ENCODE assay signal across 8 cellular contexts in the genomic region with DNA sequence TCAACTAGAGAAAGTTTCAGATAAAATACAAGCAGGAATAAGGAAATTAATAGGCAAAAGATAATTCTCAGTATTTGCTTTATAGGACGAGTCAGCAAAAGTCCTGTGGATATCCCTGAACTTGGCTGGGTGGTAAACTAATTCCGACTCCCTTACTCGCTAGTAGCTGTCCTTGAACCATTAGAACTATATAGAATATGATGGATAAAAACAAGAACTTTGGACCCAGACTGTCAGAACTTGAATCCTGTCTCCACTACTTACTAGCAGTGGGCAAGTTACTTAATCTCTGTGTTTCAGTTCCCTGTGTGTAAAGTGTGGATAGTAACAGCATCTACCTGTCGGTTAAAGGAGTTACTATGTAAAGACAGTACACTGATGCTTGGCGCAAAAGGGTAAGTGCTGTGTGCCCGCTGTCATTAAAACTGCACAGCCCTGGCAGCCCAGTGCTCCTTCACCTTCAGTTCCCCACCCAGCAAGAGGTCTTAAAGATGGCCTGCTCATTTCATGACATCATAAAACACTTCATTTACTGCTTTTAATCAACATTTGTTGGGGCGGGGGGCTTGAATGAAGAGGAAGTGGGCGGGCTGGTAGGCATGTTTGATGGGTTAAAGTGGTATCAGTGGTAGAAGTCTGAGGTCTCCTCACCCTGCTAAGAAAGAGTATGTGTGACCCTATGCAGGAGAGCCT. TPM values are rescaled to one million over a fixed set of nuclear protein-coding genes. Genes with fewer than 3 reads are reported as not detected.
DNase-seq lines count a peak whose midpoint lies in the region; ATAC-seq, FAIRE-seq and TF ChIP-seq lines count a peak whose summit lies in the region.

No MANE protein-coding gene starts in this region.

- H4K91ac ChIP-seq in H1 (replicated peaks; ENCODE audit: insufficient read length, low read length): no peak overlapping the region

- H3K9me3 ChIP-seq in H1 (ENCODE audit: insufficient read depth in 2 of 2, low read depth in 1 of 2, low read length in 1 of 2): no peaks in the 10 kb centered on the region

- peaks cover 22 to 31% of the 10 kb centered on the region in 2 donors for H3K4me1 Mint-ChIP-seq in natural killer cell treated with Interleukin-12 subunit alpha and Interleukin-12 subunit beta and Interleukin-15 and Interleukin-18, amount 100 ng/mL, for 72 hours (ENCODE audit: low read depth in 2 of 2)

- no peak overlapping the region for H2BK5ac ChIP-seq in H1 (ENCODE audit: low read depth, low read length)

- H2BK120ac ChIP-seq in H1 (replicated peaks; ENCODE audit: low read depth, low read length): no peak overlapping the region

- H3K23ac ChIP-seq in H1 (ENCODE audit: insufficient read length): no peak overlapping the region

- TF ChIP-seq EP300 in H1 (IDR thresholded peaks at IDR 0.05; ENCODE audit: borderline replicate concordance in 1 of 2, low read depth in 2 of 2, low read length in 2 of 2): no peak

- peaks cover 4 to 72% (median 23%) of the 10 kb centered on the region in 4 experiments; a peak in 6 of 8 replicates for H3K36me3 ChIP-seq in H1 (ENCODE audit: control insufficient read depth in 2 of 4, insufficient read depth in 4 of 4, low read length in 3 of 4)

- no peaks in the 10 kb centered on the region for H3K27me3 ChIP-seq in H1 (replicated peaks in 1 of 4; ENCODE audit: control insufficient read depth in 3 of 4, extremely low read depth in 1 of 4, insufficient read depth in 3 of 4, low read length in 3 of 4)

- no peaks in the 10 kb centered on the region for H3K9me3 Mint-ChIP-seq in natural killer cell treated with Interleukin-12 subunit alpha and Interleukin-12 subunit beta and Interleukin-15 and Interleukin-18, amount 100 ng/mL, for 72 hours

- H3K4me1 ChIP-seq in H1 (replicated peaks in 1 of 4; ENCODE audit: control insufficient read depth in 3 of 4, insufficient read depth in 4 of 4, low read length in 3 of 4): peaks cover 10 to 29% (median 19%) of the 10 kb centered on the region in 4 experiments

- peak; percentile 50 to 61 for TF ChIP-seq POLR2A in H1 (IDR thresholded peaks at IDR 0.05; ENCODE audit: control extremely low read depth in 1 of 2, low read depth in 2 of 2, low read length in 2 of 2)

- H3K23me2 ChIP-seq in H1 (ENCODE audit: low read depth, low read length): peaks cover 10% of the 10 kb centered on the region; the same call in 1 of the 2 replicates

- H2BK12ac ChIP-seq in H1 (ENCODE audit: low read depth, low read length): no peak overlapping the region

- peaks cover 3 to 60% of the 10 kb centered on the region in 2 experiments; a peak in 3 of 4 replicates for H3K79me2 ChIP-seq in H1 (ENCODE audit: control insufficient read depth in 1 of 2, insufficient read depth in 2 of 2, low read length in 2 of 2)

- no peaks in the 10 kb centered on the region for H3K36me3 Mint-ChIP-seq in natural killer cell treated with Interleukin-12 subunit alpha and Interleukin-12 subunit beta and Interleukin-15 and Interleukin-18, amount 100 ng/mL, for 72 hours

- ATAC-seq in natural killer cell treated with Interleukin-12 subunit alpha and Interleukin-12 subunit beta and Interleukin-15 and Interleukin-18, amount 100 ng/mL, for 72 hours: no peak

- POLR2A ChIA-PET in H1 (lab: Charles Lee; ENCODE audit: partially characterized antibody): interaction anchor here (1.0 to 30.9 kb wide), 13 partner anchors 7 to 201 kb away, joined by 3 to 635 read pairs (median 11); no protein-coding TSS in a partner anchor

- H2BK15ac ChIP-seq in H1 (ENCODE audit: low read length): no peak overlapping the region

- no peak overlapping the region for H3K18ac ChIP-seq in H1 (ENCODE audit: extremely low read depth, low read length)

- H3K4me3 ChIP-seq in AG10803 (ENCODE audit: low read length) (peak overlapping the region; percentile 99), H1 (ENCODE audit: extremely low read depth in 1 of 4, insufficient read depth in 2 of 4, low read depth in 3 of 4, low read length in 4 of 4) (peak overlapping the region in 1 of 4 experiments; percentile 98; a peak in 2 of 8 replicates)

- H3K79me1 ChIP-seq in H1 (ENCODE audit: low read depth, low read length): peaks cover 3% of the 10 kb centered on the region; the same call in 1 of the 2 replicates

- no peak for FAIRE-seq in H1 (lab: Jason Lieb, UNC)

- H3K4me2 ChIP-seq in H1 (ENCODE audit: insufficient read depth in 1 of 2, low read depth in 2 of 2, low read length in 2 of 2): peak overlapping the region; percentile 87 to 94; a peak in 3 of 4 replicates

- no peak for DNase-seq in AG10803 (ENCODE audit: low read depth)
- peak; percentile 35 for DNase-seq in NCI-H69 (lab: John Stamatoyannopoulos, UW)
- no peak for DNase-seq in H1 (ENCODE audit: low read depth in 1 of 2, low spot score in 2 of 2)
- DNase-seq in natural killer cell treated with Interleukin-12 subunit alpha and Interleukin-12 subunit beta and Interleukin-15 and Interleukin-18, amount 100 ng/mL, for 72 hours (ENCODE audit: low spot score): no peak
- no peak for DNase-seq in NCI-H510A treated with DMSO at 0.1 percent for 48 hours (lab: John Stamatoyannopoulos, UW)
- DNase-seq in SHP77 (lab: John Stamatoyannopoulos, UW): no peak
- DNase-seq in activated CD4-positive, alpha-beta T cell treated with anti-CD3 and anti-CD28 coated beads for 4 hours: no peak
- DNase-seq in GM19238 (ENCODE audit: insufficient read length, low spot score): no peak

- peaks cover 20 to 28% of the 10 kb centered on the region in 2 donors for H3K27me3 Mint-ChIP-seq in natural killer cell treated with Interleukin-12 subunit alpha and Interleukin-12 subunit beta and Interleukin-15 and Interleukin-18, amount 100 ng/mL, for 72 hours

- TF ChIP-seq CTCF in AG10803 (conservative IDR thresholded peaks at IDR 0.05; ENCODE audit: low read length): no peak
- no peak for TF ChIP-seq CTCF in H1 (IDR thresholded peaks at IDR 0.05; ENCODE audit: control extremely low read depth in 1 of 3, insufficient read depth in 1 of 3, low read depth in 1 of 3, low read length in 3 of 3)

- H4K5ac ChIP-seq in H1 (ENCODE audit: insufficient read length, low read depth, low read length): no peak overlapping the region

- H4K8ac ChIP-seq in H1 (ENCODE audit: extremely low read depth, insufficient read depth, low read length): no peak overlapping the region

- H2AFZ ChIP-seq in H1 (ENCODE audit: low read length): no peak overlapping the region

- no peak overlapping the region for H3K56ac ChIP-seq in H1 (replicated peaks; ENCODE audit: insufficient read length, low read depth, low read length)

- H3K4ac ChIP-seq in H1 (replicated peaks; ENCODE audit: insufficient read length, low read depth, low read length): no peak overlapping the region

- WGBS in H1 (ENCODE audit: extremely low coverage in 1 of 2, insufficient coverage in 1 of 2, insufficient read length in 1 of 2, insufficient replicate concordance in 2 of 2, low coverage in 1 of 2, low lambda C conversion rate in 2 of 2, missing lambda C conversion rate in 1 of 2), 2 experiments: 94% methylated on average over 8 of the region's 8 CpGs; no CpG with 5 or more reads in 1 of the 2 experiments

- H3K4me3 Mint-ChIP-seq in natural killer cell treated with Interleukin-12 subunit alpha and Interleukin-12 subunit beta and Interleukin-15 and Interleukin-18, amount 100 ng/mL, for 72 hours: peak overlapping the region; percentile 95

- CTCF ChIA-PET in H1 (lab: Charles Lee; ENCODE audit: partially characterized antibody): interaction anchor here (1.4 to 7.1 kb wide), 4 partner anchors 39 to 258 kb away, joined by 5 to 58 read pairs (median 27); no protein-coding TSS in a partner anchor

- H2BK20ac ChIP-seq in H1 (ENCODE audit: low read length): no peak overlapping the region

- H3K9ac ChIP-seq in H1 (replicated peaks in 1 of 4; ENCODE audit: extremely low read depth in 1 of 4, low read depth in 3 of 4, low read length in 3 of 4): no peak overlapping the region

- peak overlapping the region; percentile 64 to 72 for H3K27ac Mint-ChIP-seq in natural killer cell treated with Interleukin-12 subunit alpha and Interleukin-12 subunit beta and Interleukin-15 and Interleukin-18, amount 100 ng/mL, for 72 hours

- no peak overlapping the region for H3K27ac ChIP-seq in H1 (ENCODE audit: low read depth, low read length)

- H4K20me1 ChIP-seq in H1 (replicated peaks in 1 of 2; ENCODE audit: control insufficient read depth in 1 of 2, insufficient read depth in 2 of 2, low read length in 2 of 2): peaks cover 0 to 15% of the 10 kb centered on the region in 2 experiments

- no peak for TF ChIP-seq RAD21 in H1 (IDR thresholded peaks at IDR 0.05 in 1 of 2, conservative IDR thresholded peaks at IDR 0.05 in 1 of 2; ENCODE audit: low read depth in 2 of 2, low read length in 2 of 2)

- H2AK5ac ChIP-seq in H1 (ENCODE audit: low read depth, low read length): no peak overlapping the region

- no peak overlapping the region for H3K14ac ChIP-seq in H1 (ENCODE audit: insufficient read length)

TF ChIP-seq in H1, 55 proteins besides CTCF, POLR2A, EP300 and RAD21 (continues in another document):
- TF ChIP-seq ASH2L (IDR thresholded peaks at IDR 0.05; ENCODE audit: low read length) (no peak), EGR1 (IDR thresholded peaks at IDR 0.05; ENCODE audit: borderline replicate concordance, low read depth, low read length) (no peak), POU5F1 (IDR thresholded peaks at IDR 0.05; ENCODE audit: low read depth, low read length) (no peak), FOSL1 (IDR thresholded peaks at IDR 0.05; ENCODE audit: insufficient read depth, low read depth, low read length) (no peak)
- TF ChIP-seq, protein P1, sequence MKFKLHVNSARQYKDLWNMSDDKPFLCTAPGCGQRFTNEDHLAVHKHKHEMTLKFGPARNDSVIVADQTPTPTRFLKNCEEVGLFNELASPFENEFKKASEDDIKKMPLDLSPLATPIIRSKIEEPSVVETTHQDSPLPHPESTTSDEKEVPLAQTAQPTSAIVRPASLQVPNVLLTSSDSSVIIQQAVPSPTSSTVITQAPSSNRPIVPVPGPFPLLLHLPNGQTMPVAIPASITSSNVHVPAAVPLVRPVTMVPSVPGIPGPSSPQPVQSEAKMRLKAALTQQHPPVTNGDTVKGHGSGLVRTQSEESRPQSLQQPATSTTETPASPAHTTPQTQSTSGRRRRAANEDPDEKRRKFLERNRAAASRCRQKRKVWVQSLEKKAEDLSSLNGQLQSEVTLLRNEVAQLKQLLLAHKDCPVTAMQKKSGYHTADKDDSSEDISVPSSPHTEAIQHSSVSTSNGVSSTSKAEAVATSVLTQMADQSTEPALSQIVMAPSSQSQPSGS (IDR thresholded peaks at IDR 0.05; ENCODE audit: low read length): no peak

RNA-seq across cellular contexts. Expression of gene TPM1, which starts 7.3 kb away (rescaled TPM):
- total RNA-seq in H1 (2021; fragmentation: NEBNext Ultra II Directional; extraction: Animal tissue kit (Norgen Biotek cat#: 25700)): 571 and 579 TPM in 2 replicates
- 246 and 258 TPM in 2 replicates for polyA plus RNA-seq in H1 (2011; rRNA removed)
- polyA plus RNA-seq in H1 (2011; cell fraction: cytosol; rRNA removed): 481 TPM
- polyA plus RNA-seq in H1 (2011; cell fraction: nucleus; rRNA removed): 537 TPM
- polyA plus RNA-seq in H1 (2012, experiment 1 of 2): 409 to 588 TPM (median 457 TPM) in 4 replicates
- 113 TPM for polyA plus RNA-seq in H1 (2012, experiment 2 of 2)
- 292 TPM for polyA plus RNA-seq in H1 (2013, experiment 1 of 2)
- 291 TPM for polyA plus RNA-seq in H1 (2013, experiment 2 of 2)
- 221 and 265 TPM in 2 replicates for polyA minus RNA-seq in H1 (2011; rRNA and poly(A)+ RNA removed)
- 225 TPM for polyA minus RNA-seq in H1 (2011; cell fraction: cytosol; rRNA and poly(A)+ RNA removed)
- polyA minus RNA-seq in H1 (2011; cell fraction: nucleus; rRNA and poly(A)+ RNA removed): 741 TPM
- total RNA-seq in natural killer cell treated with Interleukin-12 subunit alpha and Interleukin-12 subunit beta and Interleukin-15 and Interleukin-18, amount 100 ng/mL, for 72 hours: 10 to 100 TPM in 1 of 2 donors, 1 to 10 TPM in 1; 7.0 to 12.1 TPM

Comparison
In these comparisons a context has a peak if more than half of its experiments do, and no peak if none do; other contexts are left out.
1. RNA of gene TPM1, which starts 7.3 kb away (total RNA-seq): 571 to 579 TPM in H1; 7.0 to 12.1 TPM in natural killer cell treated with Interleukin-12 subunit alpha and Interleukin-12 subunit beta and Interleukin-15 and Interleukin-18, amount 100 ng/mL, for 72 hours; every median in the first group is over 10 times any median in the second.